ENCODE assay signal across 35 cellular contexts in the genomic region with DNA sequence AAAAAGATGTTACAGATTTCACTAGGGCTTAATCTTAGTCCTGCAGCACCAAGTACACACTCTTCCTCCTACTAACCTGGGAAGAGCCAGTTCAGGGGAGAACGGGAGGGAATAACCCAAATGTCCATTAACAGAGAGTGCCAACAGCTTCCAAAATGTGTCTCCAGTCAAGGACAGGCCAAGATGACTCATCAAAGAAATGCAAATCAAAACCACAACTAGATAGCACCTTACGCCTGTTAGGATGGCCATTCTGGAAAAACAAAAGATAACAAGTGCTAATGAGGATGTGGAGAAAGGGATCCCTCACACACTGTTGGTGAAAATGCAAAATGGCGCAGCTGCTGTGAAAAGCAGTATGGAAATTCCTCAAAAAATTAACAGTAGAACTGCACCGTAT. TPM values are rescaled to one million over a fixed set of nuclear protein-coding genes. Genes with fewer than 3 reads are reported as not detected.
"Had no signal": no experiment of that assay in that cellular context is flagged by ENCODE, and none has a peak within 500 bp of the region (broad histone marks: within the 10 kb centered on the region; RNA-seq: fewer than 3 reads in every experiment).

No MANE protein-coding gene starts in this region.

- H3K27ac ChIP-seq: ascending aorta, breast epithelium, cardiac muscle cell, colonic mucosa, foreskin keratinocyte, gastrocnemius medialis, heart right ventricle had no signal

- H3K36me3 Mint-ChIP-seq: activated CD4-positive, alpha-beta memory T cell treated with anti-CD3 and anti-CD28 coated beads for 36 hours; activated CD8-positive, alpha-beta memory T cell treated with anti-CD3 and anti-CD28 coated beads, Interleukin-2, amount 10 ng/mL, durations not matched to agents 7 days and 5 days; activated naive CD4-positive, alpha-beta T cell treated with anti-CD3 and anti-CD28 coated beads, Interleukin-2, amount 10 ng/mL, durations not matched to agents 7 days and 5 days; activated naive CD4-positive, alpha-beta T cell treated with anti-CD3 and anti-CD28 coated beads, Interleukin-2, amount 50 U/mL, for 72 hours; activated naive CD8-positive, alpha-beta T cell treated with anti-CD3 and anti-CD28 coated beads, Interleukin-2, amount 10 ng/mL, durations not matched to agents 7 days and 5 days; brain had no signal

- H3K27me3 ChIP-seq: ascending aorta, breast epithelium, cardiac muscle cell, colonic mucosa, gastrocnemius medialis had no signal

- H3K27ac Mint-ChIP-seq: activated CD4-positive, alpha-beta memory T cell treated with anti-CD3 and anti-CD28 coated beads for 36 hours; activated CD4-positive, alpha-beta T cell treated with anti-CD3 and anti-CD28 coated beads for 36 hours; activated CD4-positive, alpha-beta T cell treated with anti-CD3 and anti-CD28 coated beads, Interleukin-2, amount 10 ng/mL, durations not matched to agents 24 days and 14 days; activated CD8-positive, alpha-beta memory T cell treated with anti-CD3 and anti-CD28 coated beads, Interleukin-2, amount 10 ng/mL, durations not matched to agents 7 days and 5 days; activated CD8-positive, alpha-beta T cell treated with anti-CD3 and anti-CD28 coated beads, Interleukin-2, amount 10 ng/mL, durations not matched to agents 7 days and 5 days; activated naive CD4-positive, alpha-beta T cell treated with anti-CD3 and anti-CD28 coated beads, Interleukin-2, amount 10 ng/mL, durations not matched to agents 7 days and 5 days; activated naive CD4-positive, alpha-beta T cell treated with anti-CD3 and anti-CD28 coated beads, Interleukin-2, amount 50 U/mL, for 72 hours; activated naive CD8-positive, alpha-beta T cell treated with anti-CD3 and anti-CD28 coated beads, Interleukin-2, amount 10 ng/mL, durations not matched to agents 7 days and 5 days; brain; endodermal cell had no signal

- FAIRE-seq: TTC549 had no signal

- H3K36me3 ChIP-seq: ascending aorta, breast epithelium, cardiac muscle cell, colonic mucosa, gastrocnemius medialis, heart right ventricle had no signal

- H3K4me1 Mint-ChIP-seq: activated CD4-positive, alpha-beta T cell treated with anti-CD3 and anti-CD28 coated beads for 36 hours; activated CD4-positive, alpha-beta T cell treated with anti-CD3 and anti-CD28 coated beads, Interleukin-2, amount 10 ng/mL, durations not matched to agents 24 days and 14 days; activated CD8-positive, alpha-beta memory T cell treated with anti-CD3 and anti-CD28 coated beads, Interleukin-2, amount 10 ng/mL, durations not matched to agents 7 days and 5 days; activated naive CD4-positive, alpha-beta T cell treated with anti-CD3 and anti-CD28 coated beads, Interleukin-2, amount 10 ng/mL, durations not matched to agents 7 days and 5 days; activated naive CD8-positive, alpha-beta T cell treated with anti-CD3 and anti-CD28 coated beads, Interleukin-2, amount 10 ng/mL, durations not matched to agents 7 days and 5 days; brain; endodermal cell had no signal

- DNase-seq: activated CD4-positive, alpha-beta memory T cell treated with anti-CD3 and anti-CD28 coated beads for 36 hours; activated CD4-positive, alpha-beta T cell treated with anti-CD3 and anti-CD28 coated beads for 36 hours; activated CD4-positive, alpha-beta T cell treated with anti-CD3 and anti-CD28 coated beads, Interleukin-2, amount 10 ng/mL, durations not matched to agents 24 days and 14 days; activated CD4-positive, CD25-positive, alpha-beta regulatory T cell; activated CD4-positive, CD25-positive, alpha-beta regulatory T cell treated with anti-CD3 and anti-CD28 coated beads, Interleukin-2, amount 50 U/mL, for 72 hours; activated CD8-positive, alpha-beta memory T cell treated with anti-CD3 and anti-CD28 coated beads, Interleukin-2, amount 10 ng/mL, durations not matched to agents 7 days and 5 days; activated CD8-positive, alpha-beta memory T cell treated with anti-CD3 and anti-CD28 coated beads, Interleukin-2, amount 50 U/mL, for 4 hours; activated gamma-delta T cell; activated naive CD4-positive, alpha-beta T cell; activated naive CD4-positive, alpha-beta T cell treated with anti-CD3 and anti-CD28 coated beads, Interleukin-2, amount 10 ng/mL, durations not matched to agents 7 days and 5 days; activated naive CD8-positive, alpha-beta T cell treated with anti-CD3 and anti-CD28 coated beads, Interleukin-2, amount 10 ng/mL, durations not matched to agents 7 days and 5 days; activated T-cell treated with anti-CD3 and anti-CD28 coated beads, Interleukin-2, amount 50 U/mL, for 1 hour; activated T-cell treated with anti-CD3 and anti-CD28 coated beads, Interleukin-2, amount 50 U/mL, for 48 hours; central memory CD4-positive, alpha-beta T cell; cerebellar nuclear complex; colonic mucosa; effector CD8-positive, alpha-beta T cell; endodermal cell; foreskin keratinocyte; gastrocnemius medialis; heart right ventricle; T-helper 2 cell had no signal

- H3K9me3 ChIP-seq: ascending aorta, breast epithelium, colonic mucosa, gastrocnemius medialis, heart right ventricle had no signal

- H3K4me1 ChIP-seq: ascending aorta, breast epithelium, colonic mucosa, foreskin keratinocyte, gastrocnemius medialis, heart right ventricle had no signal

- H3K4me3 ChIP-seq: ascending aorta, breast epithelium, cardiac muscle cell, colonic mucosa, gastrocnemius medialis, heart right ventricle had no signal

- ATAC-seq: activated CD4-positive, alpha-beta T cell treated with anti-CD3 and anti-CD28 coated beads for 36 hours; activated CD8-positive, alpha-beta memory T cell treated with anti-CD3 and anti-CD28 coated beads, Interleukin-2, amount 10 ng/mL, durations not matched to agents 7 days and 5 days; activated CD8-positive, alpha-beta T cell treated with anti-CD3 and anti-CD28 coated beads, Interleukin-2, amount 10 ng/mL, durations not matched to agents 7 days and 5 days; activated naive CD4-positive, alpha-beta T cell treated with anti-CD3 and anti-CD28 coated beads, Interleukin-2, amount 50 U/mL, for 72 hours; esophagus mucosa; foreskin keratinocyte; gastrocnemius medialis; heart right ventricle had no signal

- H3K4me3 Mint-ChIP-seq: activated CD4-positive, alpha-beta memory T cell treated with anti-CD3 and anti-CD28 coated beads for 36 hours; activated CD4-positive, alpha-beta T cell treated with anti-CD3 and anti-CD28 coated beads for 36 hours; activated CD4-positive, alpha-beta T cell treated with anti-CD3 and anti-CD28 coated beads, Interleukin-2, amount 10 ng/mL, durations not matched to agents 24 days and 14 days; activated CD8-positive, alpha-beta memory T cell treated with anti-CD3 and anti-CD28 coated beads, Interleukin-2, amount 10 ng/mL, durations not matched to agents 7 days and 5 days; activated CD8-positive, alpha-beta T cell treated with anti-CD3 and anti-CD28 coated beads, Interleukin-2, amount 10 ng/mL, durations not matched to agents 7 days and 5 days; activated naive CD4-positive, alpha-beta T cell treated with anti-CD3 and anti-CD28 coated beads, Interleukin-2, amount 10 ng/mL, durations not matched to agents 7 days and 5 days; activated naive CD8-positive, alpha-beta T cell treated with anti-CD3 and anti-CD28 coated beads, Interleukin-2, amount 10 ng/mL, durations not matched to agents 7 days and 5 days; brain; endodermal cell had no signal

- H3K9me3 Mint-ChIP-seq: activated CD4-positive, alpha-beta memory T cell treated with anti-CD3 and anti-CD28 coated beads for 36 hours; activated CD4-positive, alpha-beta T cell treated with anti-CD3 and anti-CD28 coated beads, Interleukin-2, amount 10 ng/mL, durations not matched to agents 24 days and 14 days; activated naive CD4-positive, alpha-beta T cell treated with anti-CD3 and anti-CD28 coated beads, Interleukin-2, amount 10 ng/mL, durations not matched to agents 7 days and 5 days; brain; endodermal cell had no signal

RNA-seq across cellular contexts. Expression of a gene that starts 3.8 kb away (rescaled TPM):
- total RNA-seq: activated CD4-positive, alpha-beta memory T cell treated with anti-CD3 and anti-CD28 coated beads for 36 hours; activated CD4-positive, alpha-beta T cell treated with anti-CD3 and anti-CD28 coated beads for 36 hours; activated CD4-positive, alpha-beta T cell treated with anti-CD3 and anti-CD28 coated beads, Interleukin-2, amount 10 ng/mL, durations not matched to agents 24 days and 14 days; activated CD8-positive, alpha-beta memory T cell treated with anti-CD3 and anti-CD28 coated beads for 36 hours; activated CD8-positive, alpha-beta memory T cell treated with anti-CD3 and anti-CD28 coated beads, Interleukin-2, amount 10 ng/mL, durations not matched to agents 7 days and 5 days; activated CD8-positive, alpha-beta T cell treated with anti-CD3 and anti-CD28 coated beads, Interleukin-2, amount 10 ng/mL, durations not matched to agents 7 days and 5 days; activated naive CD4-positive, alpha-beta T cell treated with anti-CD3 and anti-CD28 coated beads, Interleukin-2, amount 50 U/mL, for 72 hours; activated naive CD8-positive, alpha-beta T cell treated with anti-CD3 and anti-CD28 coated beads, Interleukin-2, amount 10 ng/mL, durations not matched to agents 7 days and 5 days; ascending aorta; cardiac muscle cell; dermis microvascular lymphatic vessel endothelial cell; endodermal cell; epithelial cell of proximal tubule; esophagus mucosa; foreskin keratinocyte; gastrocnemius medialis; glomerular endothelial cell; heart right ventricle; T-helper 1 cell treated with Interleukin-12 subunit alpha and Interleukin-12 subunit beta and Interleukin-4 antibody, amounts not matched to agents 30 ng/mL and 1 ng/mL, for 36 hours had no signal
- polyA plus RNA-seq: cardiac muscle cell, foreskin keratinocyte, heart right ventricle had no signal

RNA-seq across cellular contexts. Expression of a gene that starts 34.6 kb away (rescaled TPM):
- total RNA-seq: activated CD4-positive, alpha-beta memory T cell treated with anti-CD3 and anti-CD28 coated beads for 36 hours; activated CD4-positive, alpha-beta T cell treated with anti-CD3 and anti-CD28 coated beads for 36 hours; activated CD4-positive, alpha-beta T cell treated with anti-CD3 and anti-CD28 coated beads, Interleukin-2, amount 10 ng/mL, durations not matched to agents 24 days and 14 days; activated CD8-positive, alpha-beta memory T cell treated with anti-CD3 and anti-CD28 coated beads for 36 hours; activated CD8-positive, alpha-beta memory T cell treated with anti-CD3 and anti-CD28 coated beads, Interleukin-2, amount 10 ng/mL, durations not matched to agents 7 days and 5 days; activated CD8-positive, alpha-beta T cell treated with anti-CD3 and anti-CD28 coated beads, Interleukin-2, amount 10 ng/mL, durations not matched to agents 7 days and 5 days; activated naive CD4-positive, alpha-beta T cell treated with anti-CD3 and anti-CD28 coated beads, Interleukin-2, amount 50 U/mL, for 72 hours; activated naive CD8-positive, alpha-beta T cell treated with anti-CD3 and anti-CD28 coated beads, Interleukin-2, amount 10 ng/mL, durations not matched to agents 7 days and 5 days; ascending aorta; breast epithelium; cardiac muscle cell; colonic mucosa; dermis microvascular lymphatic vessel endothelial cell; endodermal cell; epithelial cell of proximal tubule; esophagus mucosa; foreskin keratinocyte; gastrocnemius medialis; glomerular endothelial cell; heart right ventricle; T-helper 1 cell treated with Interleukin-12 subunit alpha and Interleukin-12 subunit beta and Interleukin-4 antibody, amounts not matched to agents 30 ng/mL and 1 ng/mL, for 36 hours had no signal
- polyA plus RNA-seq: cardiac muscle cell, foreskin keratinocyte, heart right ventricle had no signal

RNA-seq across cellular contexts. Expression of a gene that starts 34.7 kb away (rescaled TPM):
- total RNA-seq: activated CD4-positive, alpha-beta memory T cell treated with anti-CD3 and anti-CD28 coated beads for 36 hours; activated CD4-positive, alpha-beta T cell treated with anti-CD3 and anti-CD28 coated beads for 36 hours; activated CD4-positive, alpha-beta T cell treated with anti-CD3 and anti-CD28 coated beads, Interleukin-2, amount 10 ng/mL, durations not matched to agents 24 days and 14 days; activated CD8-positive, alpha-beta memory T cell treated with anti-CD3 and anti-CD28 coated beads for 36 hours; activated CD8-positive, alpha-beta memory T cell treated with anti-CD3 and anti-CD28 coated beads, Interleukin-2, amount 10 ng/mL, durations not matched to agents 7 days and 5 days; activated CD8-positive, alpha-beta T cell treated with anti-CD3 and anti-CD28 coated beads, Interleukin-2, amount 10 ng/mL, durations not matched to agents 7 days and 5 days; activated naive CD4-positive, alpha-beta T cell treated with anti-CD3 and anti-CD28 coated beads, Interleukin-2, amount 50 U/mL, for 72 hours; activated naive CD8-positive, alpha-beta T cell treated with anti-CD3 and anti-CD28 coated beads, Interleukin-2, amount 10 ng/mL, durations not matched to agents 7 days and 5 days; ascending aorta; breast epithelium; cardiac muscle cell; colonic mucosa; dermis microvascular lymphatic vessel endothelial cell; endodermal cell; epithelial cell of proximal tubule; esophagus mucosa; foreskin keratinocyte; gastrocnemius medialis; glomerular endothelial cell; heart right ventricle; T-helper 1 cell treated with Interleukin-12 subunit alpha and Interleukin-12 subunit beta and Interleukin-4 antibody, amounts not matched to agents 30 ng/mL and 1 ng/mL, for 36 hours had no signal
- polyA plus RNA-seq: cardiac muscle cell, foreskin keratinocyte, heart right ventricle had no signal

RNA-seq across cellular contexts. Expression of a gene that starts 52.5 kb away (rescaled TPM):
- total RNA-seq: activated CD4-positive, alpha-beta memory T cell treated with anti-CD3 and anti-CD28 coated beads for 36 hours; activated CD4-positive, alpha-beta T cell treated with anti-CD3 and anti-CD28 coated beads for 36 hours; activated CD4-positive, alpha-beta T cell treated with anti-CD3 and anti-CD28 coated beads, Interleukin-2, amount 10 ng/mL, durations not matched to agents 24 days and 14 days; activated CD8-positive, alpha-beta memory T cell treated with anti-CD3 and anti-CD28 coated beads for 36 hours; activated CD8-positive, alpha-beta memory T cell treated with anti-CD3 and anti-CD28 coated beads, Interleukin-2, amount 10 ng/mL, durations not matched to agents 7 days and 5 days; activated CD8-positive, alpha-beta T cell treated with anti-CD3 and anti-CD28 coated beads, Interleukin-2, amount 10 ng/mL, durations not matched to agents 7 days and 5 days; activated naive CD4-positive, alpha-beta T cell treated with anti-CD3 and anti-CD28 coated beads, Interleukin-2, amount 50 U/mL, for 72 hours; activated naive CD8-positive, alpha-beta T cell treated with anti-CD3 and anti-CD28 coated beads, Interleukin-2, amount 10 ng/mL, durations not matched to agents 7 days and 5 days; ascending aorta; breast epithelium; cardiac muscle cell; colonic mucosa; dermis microvascular lymphatic vessel endothelial cell; endodermal cell; epithelial cell of proximal tubule; esophagus mucosa; foreskin keratinocyte; gastrocnemius medialis; glomerular endothelial cell; heart right ventricle; T-helper 1 cell treated with Interleukin-12 subunit alpha and Interleukin-12 subunit beta and Interleukin-4 antibody, amounts not matched to agents 30 ng/mL and 1 ng/mL, for 36 hours had no signal
- polyA plus RNA-seq: cardiac muscle cell, foreskin keratinocyte, heart right ventricle had no signal
